In the genomic region with DNA sequence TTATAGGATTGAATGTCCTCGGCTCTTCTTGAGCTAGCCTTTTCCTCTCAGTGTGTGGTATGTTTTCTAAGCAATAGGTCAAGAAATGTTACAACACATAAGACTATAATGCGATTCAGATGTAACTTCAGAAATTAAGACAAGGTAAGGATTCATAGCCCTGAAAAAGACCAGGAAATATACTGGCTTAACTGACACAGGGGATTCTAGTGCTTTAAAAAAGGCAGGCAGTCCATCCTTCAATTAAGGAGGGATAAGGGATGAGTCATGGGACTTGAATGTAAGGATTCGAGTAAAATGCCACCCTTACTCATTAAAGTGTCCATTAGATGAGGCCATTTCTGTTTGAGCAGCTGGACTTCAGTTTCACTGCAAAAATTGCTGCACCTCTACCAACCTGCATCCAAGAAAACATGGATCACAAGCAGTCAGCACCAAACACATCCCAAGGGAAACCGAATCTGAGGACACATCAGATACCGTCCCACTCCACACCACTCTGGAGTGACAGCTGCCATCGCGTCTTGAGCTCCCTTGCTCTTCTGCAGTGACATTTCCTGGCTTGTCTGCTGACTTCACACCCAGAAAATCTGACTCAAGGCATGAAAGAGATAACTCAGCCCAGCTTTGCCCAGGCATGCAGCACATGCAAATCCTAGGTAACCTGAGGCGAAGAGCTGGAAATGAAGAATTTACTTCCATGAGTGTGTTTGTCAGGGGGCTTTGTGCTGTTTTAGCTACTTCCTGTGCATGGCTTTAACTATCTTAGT, we compare ENCODE assay signal across 15 cellular contexts. TPM values are rescaled to one million over a fixed set of nuclear protein-coding genes. Genes with fewer than 3 reads are reported as not detected.
DNase-seq lines count a peak whose midpoint lies in the region; ATAC-seq and TF ChIP-seq lines count a peak whose summit lies in the region.
"Had no signal": no experiment of that assay in that cellular context is flagged by ENCODE, and none has a peak within 500 bp of the region (broad histone marks: within the 10 kb centered on the region; RNA-seq: fewer than 3 reads in every experiment).

No MANE protein-coding gene starts in this region.

- intact Hi-C loops in left ventricle myocardium inferior (cut with micrococcal nuclease) = no loop called here
- intact Hi-C loops in Right ventricle myocardium inferior (cut with DNase I) = no loop called here

- H3K4me1 ChIP-seq in left ventricle myocardium inferior = peaks cover 56% of the 10 kb centered on the region
- H3K4me1 ChIP-seq: upper lobe of right lung had no signal

- ATAC-seq in Right ventricle myocardium inferior (no peak), HG03520 (IDR thresholded peaks at IDR 0.05; ENCODE audit: unreplicated experiment) (no peak)
- ATAC-seq: upper lobe of right lung had no signal

- no peak overlapping the region for H3K4me3 ChIP-seq in left ventricle myocardium inferior
- H3K4me3 ChIP-seq in fibroblast of villous mesenchyme (ENCODE audit: low read depth, low read length) = no peak overlapping the region
- H3K4me3 ChIP-seq: upper lobe of right lung had no signal

- H3K9me3 ChIP-seq in left ventricle myocardium inferior (replicated peaks) = no peaks in the 10 kb centered on the region
- H3K9me3 ChIP-seq: upper lobe of right lung had no signal

- no peaks in the 10 kb centered on the region for H3K36me3 ChIP-seq in left ventricle myocardium inferior
- H3K36me3 ChIP-seq: upper lobe of right lung had no signal

- peak overlapping the region; percentile 54 for H3K27ac ChIP-seq in left ventricle myocardium inferior (replicated peaks)
- H3K27ac ChIP-seq in RWPE1 = peak overlapping the region; percentile 86
- H3K27ac ChIP-seq: upper lobe of right lung had no signal

- TF ChIP-seq CTCF in left ventricle myocardium inferior (IDR thresholded peaks at IDR 0.05; ENCODE audit: borderline replicate concordance) (no peak), RWPE1 (conservative IDR thresholded peaks at IDR 0.05; ENCODE audit: low read depth) (no peak), fibroblast of villous mesenchyme (IDR thresholded peaks at IDR 0.05; ENCODE audit: insufficient read depth, low read depth, low read length) (no peak)

- POLR2A ChIA-PET in RWPE1 (lab: Yijun Ruan, JAX; ENCODE audit: low non-redundant PET) = no interaction called here

- DNase-seq in left ventricle myocardium inferior (no peak), Right ventricle myocardium inferior (ENCODE audit: missing footprints) (no peak), RWPE1 (ENCODE audit: low spot score) (peak; percentile 84), fibroblast of villous mesenchyme (ENCODE audit: low read depth) (peak; percentile 53), T1000 (lab: John Stamatoyannopoulos, UW) (no peak)
- no peak for DNase-seq in NK-92 treated with Interleukin-12 subunit alpha and Interleukin-12 subunit beta, amount 100 ng/mL, for 24 hours (lab: John Stamatoyannopoulos, UW)
- no peak for DNase-seq in stimulated activated CD4-positive, alpha-beta T cell treated with anti-CD3 and anti-CD28 coated beads, Interleukin-1b, Interleukin-23, amount 100 ng/mL, for 48 hours
- DNase-seq: amniotic stem cell; DND-41; effector CD8-positive, alpha-beta T cell; NCI-H187; small intestine; upper lobe of right lung had no signal

- CTCF ChIA-PET in RWPE1 (lab: Yijun Ruan, JAX) = interaction anchor here (0.6 to 1.6 kb wide), 4 partner anchors 82 to 802 kb away, joined by 3 to 4 read pairs (median 3); no protein-coding TSS in a partner anchor

- no peaks in the 10 kb centered on the region for H3K27me3 ChIP-seq in left ventricle myocardium inferior (ENCODE audit: low read depth)
- H3K27me3 ChIP-seq: upper lobe of right lung had no signal

RNA-seq across cellular contexts. Expression of gene NGF, which starts 37.8 kb away (rescaled TPM):
- total RNA-seq in left ventricle myocardium inferior (5.3 TPM), Right ventricle myocardium inferior (4.9 TPM), fibroblast of villous mesenchyme (0.86 and 1.6 TPM in 2 replicates)
- total RNA-seq: HT-29 had no signal

Comparison
In these comparisons a context has a peak if more than half of its experiments do, and no peak if none do; other contexts are left out.
1. DNase-seq: peak in RWPE1 (single experiment) and fibroblast of villous mesenchyme (single experiment); none in left ventricle myocardium inferior (single experiment), Right ventricle myocardium inferior (single experiment), T1000 (single experiment), NK-92 treated with Interleukin-12 subunit alpha and Interleukin-12 subunit beta, amount 100 ng/mL, for 24 hours (single experiment) and stimulated activated CD4-positive, alpha-beta T cell treated with anti-CD3 and anti-CD28 coated beads, Interleukin-1b, Interleukin-23, amount 100 ng/mL, for 48 hours (single experiment).